12 cellular contexts compared by ENCODE assay signal in the genomic region with DNA sequence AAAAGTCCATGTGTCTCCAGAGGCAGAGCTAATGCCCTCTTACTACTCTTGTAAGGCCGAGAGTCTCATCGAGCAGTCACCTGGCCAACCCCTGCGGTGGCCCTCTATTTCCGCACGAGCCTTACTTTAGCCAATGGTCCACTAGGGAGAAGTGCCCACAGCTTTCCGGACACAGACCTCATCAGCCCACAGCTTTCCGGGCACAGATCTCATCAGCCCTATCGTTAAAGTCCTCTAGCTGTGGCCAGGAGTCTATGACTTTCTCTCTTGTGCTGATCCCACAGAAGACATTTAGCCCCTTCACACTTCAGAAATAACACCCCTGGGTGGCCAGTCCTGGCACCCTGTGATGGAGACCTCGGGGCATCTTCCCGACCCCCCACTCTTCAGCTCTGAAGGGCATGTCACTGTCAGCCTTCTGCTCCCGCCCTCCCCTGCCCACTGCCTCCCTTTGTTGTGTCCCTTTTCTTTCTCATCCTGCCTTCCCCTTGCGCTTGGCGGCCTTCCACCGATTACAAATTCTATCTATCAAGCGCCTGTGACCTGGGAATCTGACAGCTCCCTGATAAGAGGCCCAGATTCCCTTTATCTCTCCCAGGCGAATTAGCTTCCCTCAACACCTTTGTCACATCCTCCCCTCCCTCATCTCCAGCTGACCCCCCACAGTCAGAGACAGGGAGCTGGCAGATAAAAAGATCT.
"Had no signal": no experiment of that assay in that cellular context is flagged by ENCODE, and none has a peak within 500 bp of the region (broad histone marks: within the 10 kb centered on the region; RNA-seq: fewer than 3 reads in every experiment).

No MANE protein-coding gene starts in this region.

- ATAC-seq: activated naive CD8-positive, alpha-beta T cell treated with anti-CD3 and anti-CD28 coated beads, Interleukin-2, amount 50 U/mL, for 24 hours; psoas muscle had no signal

- H3K4me3 ChIP-seq: cardiac muscle cell, coronary artery, heart right ventricle, left ventricle myocardium inferior, psoas muscle, sigmoid colon had no signal

- DNase-seq: activated CD4-positive, alpha-beta memory T cell treated with anti-CD3 and anti-CD28 coated beads for 36 hours; activated naive CD8-positive, alpha-beta T cell treated with anti-CD3 and anti-CD28 coated beads, Interleukin-2, amount 50 U/mL, for 24 hours; effector CD8-positive, alpha-beta T cell; heart right ventricle; left ventricle myocardium inferior; psoas muscle; sigmoid colon; stimulated activated naive CD4-positive, alpha-beta T cell; T-helper 2 cell; trophoblast cell had no signal

- H3K4me3 Mint-ChIP-seq: activated CD4-positive, alpha-beta memory T cell treated with anti-CD3 and anti-CD28 coated beads for 36 hours; activated naive CD8-positive, alpha-beta T cell treated with anti-CD3 and anti-CD28 coated beads, Interleukin-2, amount 50 U/mL, for 24 hours had no signal

- H3K9me3 Mint-ChIP-seq: activated CD4-positive, alpha-beta memory T cell treated with anti-CD3 and anti-CD28 coated beads for 36 hours; activated naive CD8-positive, alpha-beta T cell treated with anti-CD3 and anti-CD28 coated beads, Interleukin-2, amount 50 U/mL, for 24 hours had no signal

- H3K27me3 Mint-ChIP-seq: activated CD4-positive, alpha-beta memory T cell treated with anti-CD3 and anti-CD28 coated beads for 36 hours; activated naive CD8-positive, alpha-beta T cell treated with anti-CD3 and anti-CD28 coated beads, Interleukin-2, amount 50 U/mL, for 24 hours had no signal

- H3K9me3 ChIP-seq: heart right ventricle, left ventricle myocardium inferior, psoas muscle, sigmoid colon had no signal

- H3K27ac ChIP-seq: cardiac muscle cell, coronary artery, left ventricle myocardium inferior, psoas muscle, sigmoid colon had no signal

- H3K36me3 Mint-ChIP-seq: activated CD4-positive, alpha-beta memory T cell treated with anti-CD3 and anti-CD28 coated beads for 36 hours had no signal

- H3K27ac Mint-ChIP-seq: activated CD4-positive, alpha-beta memory T cell treated with anti-CD3 and anti-CD28 coated beads for 36 hours; activated naive CD8-positive, alpha-beta T cell treated with anti-CD3 and anti-CD28 coated beads, Interleukin-2, amount 50 U/mL, for 24 hours had no signal

- H3K27me3 ChIP-seq: cardiac muscle cell, heart right ventricle, sigmoid colon had no signal
